8 cellular contexts compared by ENCODE assay signal in genomic region chr6:158072083-158072721, GRCh38.
DNase-seq lines count a peak whose midpoint lies in the region; ATAC-seq and TF ChIP-seq lines count a peak whose summit lies in the region.

No MANE protein-coding gene starts in this region.

- peak; percentile 67 for ATAC-seq in GM18907 (IDR thresholded peaks at IDR 0.05; ENCODE audit: unreplicated experiment)

- POLR2A ChIA-PET in AG04450 (lab: Yijun Ruan, JAX) = interaction anchor here (0.7 to 1.3 kb wide), 3 partner anchors 11 to 72 kb away, joined by 3 to 4 read pairs (median 3); no protein-coding TSS in a partner anchor

- in situ Hi-C loops in astrocyte of the spinal cord (cut with HindIII; ENCODE audit: low sequenced_read_pairs) = no loop called here

- DNase-seq in AG04450 (ENCODE audit: low read depth, low spot score) (peak; percentile 58), NCI-H2029 (lab: John Stamatoyannopoulos, UW) (peak; percentile 58), UCSD-AML1 (lab: John Stamatoyannopoulos, UW; ENCODE audit: unreplicated experiment) (peak; percentile 64), astrocyte of the spinal cord (ENCODE audit: low read depth, low spot score) (peak; percentile 79), hypothalamus (lab: John Stamatoyannopoulos, UW) (peak in 46 of 51 donors; percentile 17 to 83 (median 56)), smooth muscle cell of the brain vasculature (ENCODE audit: low read depth, low spot score) (peak; percentile 49), cortex of kidney (lab: John Stamatoyannopoulos, UW) (no peak)

- H3K4me3 ChIP-seq in AG04450 (ENCODE audit: low read depth, low read length) (no peak overlapping the region), astrocyte of the spinal cord (ENCODE audit: low read depth, low read length) (no peak overlapping the region)

- H3K27ac ChIP-seq in AG04450 (ENCODE audit: low read depth, low read length) = no peak overlapping the region

- no peaks in the 10 kb centered on the region for H3K27me3 ChIP-seq in AG04450 (ENCODE audit: control insufficient read depth, insufficient read depth, low read length)

- no peaks in the 10 kb centered on the region; the same call in 1 of the 2 replicates for H3K9me3 ChIP-seq in AG04450 (ENCODE audit: control insufficient read depth, insufficient read depth, low read length)

- CTCF ChIA-PET in AG04450 (lab: Charles Lee) = interaction anchor here (0.6 to 5.6 kb wide), 43 partner anchors 10 to 748 kb away, joined by 3 to 62 read pairs (median 4); partner anchors contain the start of genes SYNJ2 and TMEM242

- peak; percentile 86 for TF ChIP-seq CTCF in AG04450 (IDR thresholded peaks at IDR 0.05; ENCODE audit: low read depth, low read length)
- peak; percentile 74 for TF ChIP-seq CTCF in astrocyte of the spinal cord (IDR thresholded peaks at IDR 0.05; ENCODE audit: low read depth, low read length)
